Comparison of ENCODE assay signal across 25 cellular contexts in genomic region chr5:151231359-151231758, GRCh38.
"Had no signal": no experiment of that assay in that cellular context is flagged by ENCODE, and none has a peak within 500 bp of the region (broad histone marks: within the 10 kb centered on the region; RNA-seq: fewer than 3 reads in every experiment).

No MANE protein-coding gene starts in this region.

- H3K27ac Mint-ChIP-seq: mesothelial cell of epicardium, nephron, neural progenitor cell, progenitor cell of endocrine pancreas, type B pancreatic cell had no signal

- H3K4me3 ChIP-seq: dorsolateral prefrontal cortex, gastroesophageal sphincter, heart right ventricle, left lung, mucosa of descending colon, neural progenitor cell, right lobe of liver, stomach, thyroid gland had no signal

- H3K36me3 Mint-ChIP-seq: mesothelial cell of epicardium, naive B cell, neural progenitor cell, type B pancreatic cell had no signal

- H3K36me3 ChIP-seq: gastroesophageal sphincter, heart right ventricle, left lung, neural progenitor cell, right lobe of liver, stomach, thyroid gland had no signal

- H3K27ac ChIP-seq: dorsolateral prefrontal cortex, foreskin keratinocyte, gastroesophageal sphincter, left lung, neural progenitor cell, parathyroid adenoma, right lobe of liver, stomach, thyroid gland had no signal

- H3K9me3 ChIP-seq: gastroesophageal sphincter, heart right ventricle, left lung, mucosa of descending colon, right lobe of liver, stomach, thyroid gland had no signal

- H3K4me2 ChIP-seq: neural progenitor cell had no signal

- H3K4me1 Mint-ChIP-seq: neural progenitor cell had no signal

- H3K9ac ChIP-seq: neural progenitor cell, parathyroid adenoma had no signal

- H3K4me1 ChIP-seq: foreskin keratinocyte had no signal

- H3K27me3 ChIP-seq: dorsolateral prefrontal cortex, gastroesophageal sphincter, heart right ventricle, left lung, neural progenitor cell, right lobe of liver, stomach, thyroid gland had no signal

- DNase-seq: dorsolateral prefrontal cortex; effector CD4-positive, alpha-beta T cell; foreskin keratinocyte; glutamatergic neuron; heart right ventricle; hippocampal formation; left cardiac atrium; left lung; mesenchymal stem cell; mucosa of descending colon; naive B cell; right lobe of liver; small intestine; stimulated activated CD4-positive, alpha-beta T cell treated with anti-CD3 and anti-CD28 coated beads, Interleukin-15, amount 100 ng/mL, for 24 hours; stimulated activated CD4-positive, alpha-beta T cell treated with anti-CD3 and anti-CD28 coated beads, Interleukin-2, amount 100 ng/mL, for 48 hours; stimulated activated naive CD4-positive, alpha-beta T cell treated with Interleukin-2 at 50 U/mL for 16 hours; stomach; thyroid gland had no signal

- H3K4me3 Mint-ChIP-seq: mesothelial cell of epicardium, nephron, neural progenitor cell, type B pancreatic cell had no signal

- H3K9me3 Mint-ChIP-seq: mesothelial cell of epicardium, nephron, neural progenitor cell, type B pancreatic cell had no signal

- H3K27me3 Mint-ChIP-seq: naive B cell, type B pancreatic cell had no signal

- ATAC-seq: foreskin keratinocyte, gastroesophageal sphincter, heart right ventricle, left cardiac atrium, left lung, mucosa of descending colon, right lobe of liver had no signal

- H2AFZ ChIP-seq: neural progenitor cell, parathyroid adenoma had no signal
